26 cellular contexts compared by ENCODE assay signal in genomic region chr6:9732056-9732455, GRCh38.
DNase-seq lines count a peak whose midpoint lies in the region; ATAC-seq lines count a peak whose summit lies in the region.
"Had no signal": no experiment of that assay in that cellular context is flagged by ENCODE, and none has a peak within 500 bp of the region (broad histone marks: within the 10 kb centered on the region; RNA-seq: fewer than 3 reads in every experiment).

No MANE protein-coding gene starts in this region.

- H3K36me3 ChIP-seq in effector memory CD4-positive, alpha-beta T cell (ENCODE audit: control insufficient read depth, insufficient read depth, low read length): no peaks in the 10 kb centered on the region
- H3K36me3 ChIP-seq: BLaER1 treated with 17β-estradiol and CSF1 and Interleukin-3, amounts not matched to agents 10 nM and 100 nM; SJCRH30 had no signal

- H3K4me3 ChIP-seq in effector memory CD4-positive, alpha-beta T cell (ENCODE audit: insufficient read depth, low read depth, low read length, poor library complexity, severe bottlenecking): no peak overlapping the region
- H3K4me3 ChIP-seq: BLaER1 treated with 17β-estradiol and CSF1 and Interleukin-3, amounts not matched to agents 10 nM and 100 nM; PC-9; SJCRH30 had no signal

- ATAC-seq in HG02884 (IDR thresholded peaks at IDR 0.05; ENCODE audit: unreplicated experiment): no peak
- ATAC-seq: HepG2, Right ventricle myocardium inferior, T-cell had no signal

- no peaks in the 10 kb centered on the region for H3K9me3 ChIP-seq in effector memory CD4-positive, alpha-beta T cell (ENCODE audit: control insufficient read depth, low read length)
- H3K9me3 ChIP-seq: SJCRH30 had no signal

- no peak overlapping the region for H3K27ac ChIP-seq in effector memory CD4-positive, alpha-beta T cell (ENCODE audit: insufficient read depth, low read length, poor library complexity, severe bottlenecking)
- H3K27ac ChIP-seq: BLaER1 treated with 17β-estradiol and CSF1 and Interleukin-3, amounts not matched to agents 10 nM and 100 nM; PC-9; SJCRH30 had no signal

- no peaks in the 10 kb centered on the region for H3K4me1 ChIP-seq in effector memory CD4-positive, alpha-beta T cell (ENCODE audit: control insufficient read depth, insufficient read depth, low read length, poor library complexity, severe bottlenecking)
- H3K4me1 ChIP-seq: SJCRH30 had no signal

- DNase-seq in NCI-H2029 treated with DMSO at 0.1 percent for 48 hours (lab: John Stamatoyannopoulos, UW) (peak; percentile 10), NCI-H2029 (lab: John Stamatoyannopoulos, UW) (no peak), COLO829 (ENCODE audit: low spot score) (peak; percentile 56), NCI-H748 treated with DMSO at 0.1 percent for 48 hours (lab: John Stamatoyannopoulos, UW) (peak; percentile 36), globus pallidus (ENCODE audit: low spot score) (peak; percentile 19), NCI-H1417 treated with DMSO at 0.1 percent for 48 hours (lab: John Stamatoyannopoulos, UW) (no peak)
- DNase-seq in effector memory CD4-positive, alpha-beta T cell: no peak
- DNase-seq: AML-193; Calu3; CD4-positive, alpha-beta memory T cell; DMS79 treated with DMSO at 0.1 percent for 48 hours; HCEC 1CT; Kasumi-1; NCI-H1092 treated with DMSO at 0.1 percent for 48 hours; NCI-H1694 treated with DMSO at 0.1 percent for 48 hours; NCI-H2107; NCI-H226; NCI-H510A; NCI-H774; PC-9; SJCRH30; T-cell had no signal

- H3K27me3 ChIP-seq in effector memory CD4-positive, alpha-beta T cell (replicated peaks; ENCODE audit: control insufficient read depth, insufficient read depth, low read length, poor library complexity, severe bottlenecking): no peaks in the 10 kb centered on the region
- H3K27me3 ChIP-seq: BLaER1 treated with 17β-estradiol and CSF1 and Interleukin-3, amounts not matched to agents 10 nM and 100 nM; SJCRH30 had no signal

Comparison
In these comparisons a context has a peak if more than half of its experiments do, and no peak if none do; other contexts are left out.
1. DNase-seq: peak in NCI-H2029 treated with DMSO at 0.1 percent for 48 hours (single experiment), COLO829 (single experiment), NCI-H748 treated with DMSO at 0.1 percent for 48 hours (single experiment) and globus pallidus (single experiment); none in NCI-H2029 (single experiment), effector memory CD4-positive, alpha-beta T cell (0 of 3) and NCI-H1417 treated with DMSO at 0.1 percent for 48 hours (single experiment).